ENCODE assay signal across 1 cellular context in the genomic region with DNA sequence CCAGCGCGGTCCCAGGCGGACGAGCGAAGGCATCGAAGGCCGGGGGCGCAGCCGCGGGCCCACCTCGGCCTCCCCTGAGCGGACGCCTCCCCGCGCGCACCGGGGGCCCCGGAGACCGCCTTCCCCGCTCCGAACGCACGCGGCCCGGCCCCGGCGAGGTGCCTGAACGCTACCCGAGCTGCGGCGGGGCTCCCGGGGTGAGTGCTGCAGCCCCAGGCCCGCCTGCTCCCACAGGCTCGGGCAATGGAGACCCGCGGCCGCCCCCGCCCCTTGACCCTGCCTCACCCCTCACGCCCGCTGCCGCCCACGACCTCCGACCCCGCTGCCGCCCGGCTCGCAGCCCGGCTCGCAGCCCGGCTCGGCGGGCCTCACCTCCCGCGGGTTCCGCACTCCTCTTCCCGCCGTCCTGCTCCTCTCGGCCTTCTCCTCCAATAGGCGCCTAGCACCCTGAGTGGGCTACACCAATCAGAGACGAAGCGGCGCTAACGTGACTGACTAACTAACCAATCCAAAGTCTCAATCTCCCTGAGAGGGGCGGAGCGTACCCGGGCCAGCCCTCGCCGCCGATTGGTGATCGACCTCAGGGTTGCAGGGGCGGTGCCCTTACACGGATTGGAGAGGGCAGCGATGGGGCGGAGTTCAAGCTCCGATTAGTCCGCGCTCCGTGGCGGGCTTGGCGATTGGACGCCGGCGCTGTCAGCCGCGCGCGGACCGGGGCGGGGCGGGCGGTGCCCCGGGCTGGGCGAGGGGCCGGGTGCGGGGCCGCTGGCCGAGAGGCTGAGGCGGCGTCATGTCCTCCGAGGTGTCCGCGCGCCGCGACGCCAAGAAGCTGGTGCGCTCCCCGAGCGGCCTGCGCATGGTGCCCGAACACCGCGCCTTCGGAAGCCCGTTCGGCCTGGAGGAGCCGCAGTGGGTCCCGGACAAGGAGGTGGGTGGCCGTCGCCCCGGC.
TF ChIP-seq lines count a peak whose summit lies in the region.

TSS of gene XRCC3 (minus strand) at position 400 of the 949 bp plus-strand sequence. CDS start 4,364 bp downstream, outside the sequence.
TSS of gene ZFYVE21 (plus strand) at position 759 of the 949 bp plus-strand sequence. CDS start at position 791, 32 bp downstream.

TF ChIP-seq in K562, 482 proteins besides CTCF, POLR2A, EP300 and RAD21 (continued from another document and continues in another):
- TF ChIP-seq, protein P1, sequence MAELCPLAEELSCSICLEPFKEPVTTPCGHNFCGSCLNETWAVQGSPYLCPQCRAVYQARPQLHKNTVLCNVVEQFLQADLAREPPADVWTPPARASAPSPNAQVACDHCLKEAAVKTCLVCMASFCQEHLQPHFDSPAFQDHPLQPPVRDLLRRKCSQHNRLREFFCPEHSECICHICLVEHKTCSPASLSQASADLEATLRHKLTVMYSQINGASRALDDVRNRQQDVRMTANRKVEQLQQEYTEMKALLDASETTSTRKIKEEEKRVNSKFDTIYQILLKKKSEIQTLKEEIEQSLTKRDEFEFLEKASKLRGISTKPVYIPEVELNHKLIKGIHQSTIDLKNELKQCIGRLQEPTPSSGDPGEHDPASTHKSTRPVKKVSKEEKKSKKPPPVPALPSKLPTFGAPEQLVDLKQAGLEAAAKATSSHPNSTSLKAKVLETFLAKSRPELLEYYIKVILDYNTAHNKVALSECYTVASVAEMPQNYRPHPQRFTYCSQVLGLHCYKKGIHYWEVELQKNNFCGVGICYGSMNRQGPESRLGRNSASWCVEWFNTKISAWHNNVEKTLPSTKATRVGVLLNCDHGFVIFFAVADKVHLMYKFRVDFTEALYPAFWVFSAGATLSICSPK (IDR thresholded peaks at IDR 0.05; ENCODE audit: borderline replicate concordance): no peak
- TF ChIP-seq ZNF780A (CRISPR knock-in tag; IDR thresholded peaks at IDR 0.05): no peak
- peak; percentile 71 for TF ChIP-seq ZFX (CRISPR knock-in tag; IDR thresholded peaks at IDR 0.05)
- peak in 1 of 2 experiments; percentile 44; a peak in 1 of 4 replicates for TF ChIP-seq NONO (IDR thresholded peaks at IDR 0.05; ENCODE audit: low read depth in 2 of 2, low read length in 1 of 2)
- TF ChIP-seq, protein P2, sequence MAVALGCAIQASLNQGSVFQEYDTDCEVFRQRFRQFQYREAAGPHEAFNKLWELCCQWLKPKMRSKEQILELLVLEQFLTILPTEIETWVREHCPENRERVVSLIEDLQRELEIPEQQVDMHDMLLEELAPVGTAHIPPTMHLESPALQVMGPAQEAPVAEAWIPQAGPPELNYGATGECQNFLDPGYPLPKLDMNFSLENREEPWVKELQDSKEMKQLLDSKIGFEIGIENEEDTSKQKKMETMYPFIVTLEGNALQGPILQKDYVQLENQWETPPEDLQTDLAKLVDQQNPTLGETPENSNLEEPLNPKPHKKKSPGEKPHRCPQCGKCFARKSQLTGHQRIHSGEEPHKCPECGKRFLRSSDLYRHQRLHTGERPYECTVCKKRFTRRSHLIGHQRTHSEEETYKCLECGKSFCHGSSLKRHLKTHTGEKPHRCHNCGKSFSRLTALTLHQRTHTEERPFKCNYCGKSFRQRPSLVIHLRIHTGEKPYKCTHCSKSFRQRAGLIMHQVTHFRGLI (CRISPR knock-in tag; IDR thresholded peaks at IDR 0.05): no peak
- peak in 1 of 3 experiments; percentile 49; a peak in 1 of 6 replicates for TF ChIP-seq ZBTB11 (CRISPR knock-in tag; IDR thresholded peaks at IDR 0.05)
- TF ChIP-seq NUFIP1 (IDR thresholded peaks at IDR 0.05; ENCODE audit: partially characterized antibody): no peak
- TF ChIP-seq ZNF76 (CRISPR knock-in tag; IDR thresholded peaks at IDR 0.05; ENCODE audit: borderline replicate concordance): no peak
- no peak for TF ChIP-seq ZNF174 (CRISPR knock-in tag; IDR thresholded peaks at IDR 0.05)
- no peak for TF ChIP-seq FOXK1 (CRISPR knock-in tag; IDR thresholded peaks at IDR 0.05; ENCODE audit: borderline replicate concordance)
- no peak for TF ChIP-seq ZBED1 (IDR thresholded peaks at IDR 0.05)
- TF ChIP-seq SRF (CRISPR knock-in tag; IDR thresholded peaks at IDR 0.05): peak in 1 of 2 experiments; percentile 54; a peak in 1 of 4 replicates
- TF ChIP-seq ZNF197 (CRISPR knock-in tag; IDR thresholded peaks at IDR 0.05; ENCODE audit: low read depth): no peak
- TF ChIP-seq SIN3B (IDR thresholded peaks at IDR 0.05; ENCODE audit: low read depth): peak; percentile 71
- TF ChIP-seq RBM34 (IDR thresholded peaks at IDR 0.05; ENCODE audit: borderline replicate concordance, insufficient read depth, low read length): no peak
- no peak for TF ChIP-seq RFX1 (IDR thresholded peaks at IDR 0.05)
- TF ChIP-seq ARID1B (IDR thresholded peaks at IDR 0.05): no peak
- no peak for TF ChIP-seq GATAD2B (IDR thresholded peaks at IDR 0.05; ENCODE audit: borderline replicate concordance)
- peak; percentile 66 for TF ChIP-seq USF2 (CRISPR knock-in tag; IDR thresholded peaks at IDR 0.05)
- TF ChIP-seq ZNF431 (CRISPR knock-in tag; IDR thresholded peaks at IDR 0.05): no peak
- no peak for TF ChIP-seq BRD9 (IDR thresholded peaks at IDR 0.05; ENCODE audit: low read depth, partially characterized antibody)
- no peak for TF ChIP-seq TRIM24 (IDR thresholded peaks at IDR 0.05)
- TF ChIP-seq, protein P3, sequence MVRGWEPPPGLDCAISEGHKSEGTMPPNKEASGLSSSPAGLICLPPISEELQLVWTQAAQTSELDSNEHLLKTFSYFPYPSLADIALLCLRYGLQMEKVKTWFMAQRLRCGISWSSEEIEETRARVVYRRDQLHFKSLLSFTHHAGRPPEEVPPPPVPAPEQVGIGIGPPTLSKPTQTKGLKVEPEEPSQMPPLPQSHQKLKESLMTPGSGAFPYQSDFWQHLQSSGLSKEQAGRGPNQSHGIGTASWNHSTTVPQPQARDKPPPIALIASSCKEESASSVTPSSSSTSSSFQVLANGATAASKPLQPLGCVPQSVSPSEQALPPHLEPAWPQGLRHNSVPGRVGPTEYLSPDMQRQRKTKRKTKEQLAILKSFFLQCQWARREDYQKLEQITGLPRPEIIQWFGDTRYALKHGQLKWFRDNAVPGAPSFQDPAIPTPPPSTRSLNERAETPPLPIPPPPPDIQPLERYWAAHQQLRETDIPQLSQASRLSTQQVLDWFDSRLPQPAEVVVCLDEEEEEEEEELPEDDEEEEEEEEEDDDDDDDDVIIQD (CRISPR knock-in tag; IDR thresholded peaks at IDR 0.05): no peak
- no peak for TF ChIP-seq ZNF121 (CRISPR knock-in tag; conservative IDR thresholded peaks at IDR 0.05)
- TF ChIP-seq RREB1 (CRISPR knock-in tag; IDR thresholded peaks at IDR 0.05): no peak
- no peak for TF ChIP-seq SMAD1 (IDR thresholded peaks at IDR 0.05; ENCODE audit: low read depth, low read length, partially characterized antibody)
- TF ChIP-seq KHSRP (IDR thresholded peaks at IDR 0.05): no peak
- TF ChIP-seq, protein P4, sequence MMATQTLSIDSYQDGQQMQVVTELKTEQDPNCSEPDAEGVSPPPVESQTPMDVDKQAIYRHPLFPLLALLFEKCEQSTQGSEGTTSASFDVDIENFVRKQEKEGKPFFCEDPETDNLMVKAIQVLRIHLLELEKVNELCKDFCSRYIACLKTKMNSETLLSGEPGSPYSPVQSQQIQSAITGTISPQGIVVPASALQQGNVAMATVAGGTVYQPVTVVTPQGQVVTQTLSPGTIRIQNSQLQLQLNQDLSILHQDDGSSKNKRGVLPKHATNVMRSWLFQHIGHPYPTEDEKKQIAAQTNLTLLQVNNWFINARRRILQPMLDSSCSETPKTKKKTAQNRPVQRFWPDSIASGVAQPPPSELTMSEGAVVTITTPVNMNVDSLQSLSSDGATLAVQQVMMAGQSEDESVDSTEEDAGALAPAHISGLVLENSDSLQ (IDR thresholded peaks at IDR 0.05): peak; percentile 99
- TF ChIP-seq CBFA2T3 (IDR thresholded peaks at IDR 0.05): no peak
- no peak for TF ChIP-seq TEAD4 (IDR thresholded peaks at IDR 0.05; ENCODE audit: low read length)
- TF ChIP-seq TEAD4 (CRISPR knock-in tag; IDR thresholded peaks at IDR 0.05; ENCODE audit: borderline replicate concordance): no peak
- no peak for TF ChIP-seq CHD4 (IDR thresholded peaks at IDR 0.05; ENCODE audit: insufficient read depth, insufficient replicate concordance, low read depth, low read length, poor library complexity, severe bottlenecking)
- no peak for TF ChIP-seq GTF2A2 (tag; IDR thresholded peaks at IDR 0.05)
- TF ChIP-seq NFATC3 (IDR thresholded peaks at IDR 0.05): peak; percentile 38; the same call in 1 of the 2 replicates
